In genomic region chr1:143728802-143729450, GRCh38 we compare ENCODE assay signal across 8 cellular contexts.
DNase-seq lines count a peak whose midpoint lies in the region; ATAC-seq, FAIRE-seq and TF ChIP-seq lines count a peak whose summit lies in the region.
"Not testable (repeated sequence)": the region's sequence is repeated elsewhere in the genome, so short reads cannot be mapped to it uniquely, and the experiment has no call there.

No MANE protein-coding gene starts in this region.

- H3K27ac Mint-ChIP-seq in WTC11, natural killer cell: not testable (repeated sequence)
- H3K27ac Mint-ChIP-seq in central memory CD8-positive, alpha-beta T cell (ENCODE audit: low read depth) = peak overlapping the region; percentile 92

- H3K36me3 Mint-ChIP-seq in WTC11 = peaks cover 24% of the 10 kb centered on the region
- not testable (repeated sequence) for H3K36me3 Mint-ChIP-seq in central memory CD8-positive, alpha-beta T cell (ENCODE audit: insufficient read depth); natural killer cell

- CTCF ChIA-PET in WTC11 (lab: Charles Lee) = not testable (repeated sequence)

- H3K27me3 Mint-ChIP-seq in WTC11 (ENCODE audit: low read depth) = not testable (repeated sequence)
- peaks cover 10% of the 10 kb centered on the region for H3K27me3 Mint-ChIP-seq in central memory CD8-positive, alpha-beta T cell
- H3K27me3 Mint-ChIP-seq in natural killer cell (ENCODE audit: low read depth in 2 of 2) = peaks cover 11 to 37% of the 10 kb centered on the region in 2 donors

- H3K4me1 Mint-ChIP-seq in WTC11; central memory CD8-positive, alpha-beta T cell; natural killer cell: not testable (repeated sequence)

- H3K4me3 Mint-ChIP-seq in WTC11 = peak overlapping the region; percentile 44; the same call in 1 of the 2 replicates
- peak overlapping the region; percentile 68 for H3K4me3 Mint-ChIP-seq in central memory CD8-positive, alpha-beta T cell
- not testable (repeated sequence) for H3K4me3 Mint-ChIP-seq in natural killer cell

- TF ChIP-seq CTCF in WTC11 (IDR thresholded peaks at IDR 0.05); natural killer cell (IDR thresholded peaks at IDR 0.05): not testable (repeated sequence)

- ATAC-seq in GM18870 (IDR thresholded peaks at IDR 0.05; ENCODE audit: unreplicated experiment) (peak; percentile 97), GM21515 (IDR thresholded peaks at IDR 0.05; ENCODE audit: unreplicated experiment) (peak; percentile 89), HG02885 (IDR thresholded peaks at IDR 0.05; ENCODE audit: poor library complexity, unreplicated experiment) (peak; percentile 93), HG03457 (IDR thresholded peaks at IDR 0.05; ENCODE audit: unreplicated experiment) (peak; percentile 75), WTC11 (peak; percentile 94), natural killer cell (peak; percentile 76 to 93 (median 86))
- peak; percentile 85 for ATAC-seq in central memory CD8-positive, alpha-beta T cell (replicated peaks; ENCODE audit: extremely low read depth, poor library complexity, severe bottlenecking)

- FAIRE-seq in A204.1 (lab: Jason Lieb, UNC) = peak; percentile 27

- intact Hi-C loops in natural killer cell (cut with micrococcal nuclease) = not testable (repeated sequence)

- DNase-seq in WTC11 (ENCODE audit: low spot score); central memory CD8-positive, alpha-beta T cell (ENCODE audit: low spot score in 2 of 2); natural killer cell: not testable (repeated sequence)

- POLR2A ChIA-PET in WTC11 (lab: Charles Lee) = not testable (repeated sequence)

- H3K9me3 Mint-ChIP-seq in WTC11 = peaks cover 33% of the 10 kb centered on the region
- not testable (repeated sequence) for H3K9me3 Mint-ChIP-seq in central memory CD8-positive, alpha-beta T cell; natural killer cell
